1 cellular context compared by ENCODE assay signal in genomic region chr6:30724906-30725667, GRCh38.
TF ChIP-seq lines count a peak whose summit lies in the region.

No MANE protein-coding gene starts in this region.

TF ChIP-seq in WTC11, 78 proteins besides CTCF, POLR2A, EP300 and RAD21 (continued from another document):
- TF ChIP-seq ZNF425 (CRISPR knock-in tag; conservative IDR thresholded peaks at IDR 0.05) (no peak), ZNF671 (CRISPR knock-in tag; IDR thresholded peaks at IDR 0.05) (0 out of 2 replicates have a peak, but pooled peaks have one; percentile 16), ELF4 (CRISPR knock-in tag; IDR thresholded peaks at IDR 0.05; ENCODE audit: low read depth) (no peak), SMAD4 (CRISPR knock-in tag; IDR thresholded peaks at IDR 0.05) (no peak), OVOL2 (CRISPR knock-in tag; IDR thresholded peaks at IDR 0.05; ENCODE audit: borderline replicate concordance) (no peak), MYBL2 (CRISPR knock-in tag; IDR thresholded peaks at IDR 0.05) (no peak), SOX15 (CRISPR knock-in tag; IDR thresholded peaks at IDR 0.05) (no peak)
- TF ChIP-seq, protein P1, sequence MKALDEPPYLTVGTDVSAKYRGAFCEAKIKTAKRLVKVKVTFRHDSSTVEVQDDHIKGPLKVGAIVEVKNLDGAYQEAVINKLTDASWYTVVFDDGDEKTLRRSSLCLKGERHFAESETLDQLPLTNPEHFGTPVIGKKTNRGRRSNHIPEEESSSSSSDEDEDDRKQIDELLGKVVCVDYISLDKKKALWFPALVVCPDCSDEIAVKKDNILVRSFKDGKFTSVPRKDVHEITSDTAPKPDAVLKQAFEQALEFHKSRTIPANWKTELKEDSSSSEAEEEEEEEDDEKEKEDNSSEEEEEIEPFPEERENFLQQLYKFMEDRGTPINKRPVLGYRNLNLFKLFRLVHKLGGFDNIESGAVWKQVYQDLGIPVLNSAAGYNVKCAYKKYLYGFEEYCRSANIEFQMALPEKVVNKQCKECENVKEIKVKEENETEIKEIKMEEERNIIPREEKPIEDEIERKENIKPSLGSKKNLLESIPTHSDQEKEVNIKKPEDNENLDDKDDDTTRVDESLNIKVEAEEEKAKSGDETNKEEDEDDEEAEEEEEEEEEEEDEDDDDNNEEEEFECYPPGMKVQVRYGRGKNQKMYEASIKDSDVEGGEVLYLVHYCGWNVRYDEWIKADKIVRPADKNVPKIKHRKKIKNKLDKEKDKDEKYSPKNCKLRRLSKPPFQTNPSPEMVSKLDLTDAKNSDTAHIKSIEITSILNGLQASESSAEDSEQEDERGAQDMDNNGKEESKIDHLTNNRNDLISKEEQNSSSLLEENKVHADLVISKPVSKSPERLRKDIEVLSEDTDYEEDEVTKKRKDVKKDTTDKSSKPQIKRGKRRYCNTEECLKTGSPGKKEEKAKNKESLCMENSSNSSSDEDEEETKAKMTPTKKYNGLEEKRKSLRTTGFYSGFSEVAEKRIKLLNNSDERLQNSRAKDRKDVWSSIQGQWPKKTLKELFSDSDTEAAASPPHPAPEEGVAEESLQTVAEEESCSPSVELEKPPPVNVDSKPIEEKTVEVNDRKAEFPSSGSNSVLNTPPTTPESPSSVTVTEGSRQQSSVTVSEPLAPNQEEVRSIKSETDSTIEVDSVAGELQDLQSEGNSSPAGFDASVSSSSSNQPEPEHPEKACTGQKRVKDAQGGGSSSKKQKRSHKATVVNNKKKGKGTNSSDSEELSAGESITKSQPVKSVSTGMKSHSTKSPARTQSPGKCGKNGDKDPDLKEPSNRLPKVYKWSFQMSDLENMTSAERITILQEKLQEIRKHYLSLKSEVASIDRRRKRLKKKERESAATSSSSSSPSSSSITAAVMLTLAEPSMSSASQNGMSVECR (CRISPR knock-in tag; IDR thresholded peaks at IDR 0.05; ENCODE audit: borderline replicate concordance): no peak; the same call in 1 of the 2 replicates
- TF ChIP-seq, protein P2, sequence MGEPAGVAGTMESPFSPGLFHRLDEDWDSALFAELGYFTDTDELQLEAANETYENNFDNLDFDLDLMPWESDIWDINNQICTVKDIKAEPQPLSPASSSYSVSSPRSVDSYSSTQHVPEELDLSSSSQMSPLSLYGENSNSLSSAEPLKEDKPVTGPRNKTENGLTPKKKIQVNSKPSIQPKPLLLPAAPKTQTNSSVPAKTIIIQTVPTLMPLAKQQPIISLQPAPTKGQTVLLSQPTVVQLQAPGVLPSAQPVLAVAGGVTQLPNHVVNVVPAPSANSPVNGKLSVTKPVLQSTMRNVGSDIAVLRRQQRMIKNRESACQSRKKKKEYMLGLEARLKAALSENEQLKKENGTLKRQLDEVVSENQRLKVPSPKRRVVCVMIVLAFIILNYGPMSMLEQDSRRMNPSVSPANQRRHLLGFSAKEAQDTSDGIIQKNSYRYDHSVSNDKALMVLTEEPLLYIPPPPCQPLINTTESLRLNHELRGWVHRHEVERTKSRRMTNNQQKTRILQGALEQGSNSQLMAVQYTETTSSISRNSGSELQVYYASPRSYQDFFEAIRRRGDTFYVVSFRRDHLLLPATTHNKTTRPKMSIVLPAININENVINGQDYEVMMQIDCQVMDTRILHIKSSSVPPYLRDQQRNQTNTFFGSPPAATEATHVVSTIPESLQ (CRISPR knock-in tag; IDR thresholded peaks at IDR 0.05): no peak
- TF ChIP-seq, protein P3, sequence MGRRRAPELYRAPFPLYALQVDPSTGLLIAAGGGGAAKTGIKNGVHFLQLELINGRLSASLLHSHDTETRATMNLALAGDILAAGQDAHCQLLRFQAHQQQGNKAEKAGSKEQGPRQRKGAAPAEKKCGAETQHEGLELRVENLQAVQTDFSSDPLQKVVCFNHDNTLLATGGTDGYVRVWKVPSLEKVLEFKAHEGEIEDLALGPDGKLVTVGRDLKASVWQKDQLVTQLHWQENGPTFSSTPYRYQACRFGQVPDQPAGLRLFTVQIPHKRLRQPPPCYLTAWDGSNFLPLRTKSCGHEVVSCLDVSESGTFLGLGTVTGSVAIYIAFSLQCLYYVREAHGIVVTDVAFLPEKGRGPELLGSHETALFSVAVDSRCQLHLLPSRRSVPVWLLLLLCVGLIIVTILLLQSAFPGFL (CRISPR knock-in tag; IDR thresholded peaks at IDR 0.05; ENCODE audit: borderline replicate concordance): no peak
TF ChIP-seq in WTC11: peak in this region for 2.
